ENCODE assay signal across 9 cellular contexts in genomic region chr3:2156244-2156847, GRCh38. TPM values are rescaled to one million over a fixed set of nuclear protein-coding genes. Genes with fewer than 3 reads are reported as not detected.
DNase-seq lines count a peak whose midpoint lies in the region; ATAC-seq and TF ChIP-seq lines count a peak whose summit lies in the region.
"Had no signal": no experiment of that assay in that cellular context is flagged by ENCODE, and none has a peak within 500 bp of the region (broad histone marks: within the 10 kb centered on the region; RNA-seq: fewer than 3 reads in every experiment).

No MANE protein-coding gene starts in this region.

- no peak overlapping the region for H3K4me3 ChIP-seq in NT2/D1 (ENCODE audit: insufficient read length, low read depth)
- H3K4me3 ChIP-seq in fibroblast of pulmonary artery (replicated peaks; ENCODE audit: low read depth, low read length): no peak overlapping the region
- H3K4me3 ChIP-seq in coronary artery: no peak overlapping the region
- no peak overlapping the region for H3K4me3 ChIP-seq in MG63

- H3K9me3 ChIP-seq in NT2/D1 (ENCODE audit: insufficient read depth, low read length): no peaks in the 10 kb centered on the region
- no peaks in the 10 kb centered on the region for H3K9me3 ChIP-seq in MG63

- H3K36me3 ChIP-seq in NT2/D1 (ENCODE audit: insufficient read depth, insufficient read length, low read length): no peaks in the 10 kb centered on the region
- no peaks in the 10 kb centered on the region for H3K36me3 ChIP-seq in MG63

- H3K27ac ChIP-seq in coronary artery: no peak overlapping the region

- peak; percentile 22 for TF ChIP-seq CTCF in fibroblast of pulmonary artery (IDR thresholded peaks at IDR 0.05; ENCODE audit: low read length, missing control alignments)
- TF ChIP-seq CTCF in coronary artery (IDR thresholded peaks at IDR 0.05): no peak

- H3K27me3 ChIP-seq in NT2/D1 (ENCODE audit: insufficient read depth, insufficient read length) (no peaks in the 10 kb centered on the region), MG63 (no peaks in the 10 kb centered on the region)

- no peaks in the 10 kb centered on the region for H3K4me1 ChIP-seq in NT2/D1 (ENCODE audit: insufficient read depth, insufficient read length)

- no peak overlapping the region for H3K9ac ChIP-seq in NT2/D1 (ENCODE audit: insufficient read length, low read depth)

- DNase-seq in Daoy (ENCODE audit: low read depth) (peak; percentile 3), NT2/D1 (ENCODE audit: low read depth, low spot score) (peak; percentile 52), fibroblast of pulmonary artery (ENCODE audit: low read depth) (no peak), coronary artery (ENCODE audit: low spot score) (no peak), cerebellar nuclear complex (lab: John Stamatoyannopoulos, UW) (no peak), NK-92 (lab: John Stamatoyannopoulos, UW; ENCODE audit: unreplicated experiment) (no peak), MG63 (no peak)
- DNase-seq: IMR-90 had no signal

- peak; percentile 69 for ATAC-seq in GM21529 (IDR thresholded peaks at IDR 0.05; ENCODE audit: unreplicated experiment)

RNA-seq across cellular contexts. Expression of gene CNTN4, which starts 57.7 kb away (rescaled TPM):
- 0.06 and 0.42 TPM in 2 replicates for total RNA-seq in Daoy (2014; rRNA removed; shearing (Covaris generic))
- not detected in 2 replicates for total RNA-seq in MG63 (2014; rRNA removed; shearing (Covaris generic); ENCODE audit: low replicate concordance)

Comparison
In these comparisons a context has a peak if more than half of its experiments do, and no peak if none do; other contexts are left out.
1. DNase-seq: peak in Daoy (single experiment) and NT2/D1 (single experiment); none in fibroblast of pulmonary artery (single experiment), coronary artery (single experiment), cerebellar nuclear complex (0 of 2), NK-92 (single experiment) and MG63 (single experiment).